In the genomic region with DNA sequence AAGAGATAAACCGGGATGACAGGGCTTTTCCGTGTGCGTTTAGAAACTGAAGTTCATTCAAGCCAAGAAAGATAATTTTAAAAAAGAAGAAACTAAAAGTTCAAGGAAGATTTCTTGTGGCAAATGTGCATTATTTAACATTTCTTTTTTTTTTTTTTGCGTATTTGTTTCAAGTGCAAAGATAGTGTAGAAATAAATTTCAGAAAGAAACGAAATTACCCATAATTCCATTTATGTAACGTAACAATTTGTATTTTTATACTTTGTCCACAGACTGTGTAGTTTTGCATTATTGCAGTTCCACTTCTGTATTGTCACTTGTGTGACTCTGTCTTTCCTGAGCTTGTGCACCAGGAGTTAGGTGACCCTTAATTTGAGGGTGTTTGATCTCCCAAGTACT, we compare ENCODE assay signal across 1 cellular context.
TF ChIP-seq lines count a peak whose summit lies in the region.

No MANE protein-coding gene starts in this region.

TF ChIP-seq in HepG2, 621 proteins besides CTCF, POLR2A, EP300 and RAD21:
- TF ChIP-seq, protein P1, sequence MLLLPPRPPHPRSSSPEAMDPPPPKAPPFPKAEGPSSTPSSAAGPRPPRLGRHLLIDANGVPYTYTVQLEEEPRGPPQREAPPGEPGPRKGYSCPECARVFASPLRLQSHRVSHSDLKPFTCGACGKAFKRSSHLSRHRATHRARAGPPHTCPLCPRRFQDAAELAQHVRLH (CRISPR knock-in tag; IDR thresholded peaks at IDR 0.05; ENCODE audit: borderline replicate concordance, low read depth): no peak
- TF ChIP-seq CERS6 (CRISPR knock-in tag; IDR thresholded peaks at IDR 0.05) (no peak), ZNF503 (CRISPR knock-in tag; IDR thresholded peaks at IDR 0.05) (no peak), FOXP1 (IDR thresholded peaks at IDR 0.05) (no peak), FOXP1 (CRISPR knock-in tag; IDR thresholded peaks at IDR 0.05) (no peak), ADNP (CRISPR knock-in tag; IDR thresholded peaks at IDR 0.05) (no peak), SP1 (IDR thresholded peaks at IDR 0.05) (no peak), SP1 (CRISPR knock-in tag; IDR thresholded peaks at IDR 0.05) (no peak), ZC3H4 (CRISPR knock-in tag; IDR thresholded peaks at IDR 0.05; ENCODE audit: borderline replicate concordance) (no peak), HMGA1 (CRISPR knock-in tag; conservative IDR thresholded peaks at IDR 0.05) (no peak), XBP1 (CRISPR knock-in tag; IDR thresholded peaks at IDR 0.05) (no peak)
- TF ChIP-seq, protein P2, sequence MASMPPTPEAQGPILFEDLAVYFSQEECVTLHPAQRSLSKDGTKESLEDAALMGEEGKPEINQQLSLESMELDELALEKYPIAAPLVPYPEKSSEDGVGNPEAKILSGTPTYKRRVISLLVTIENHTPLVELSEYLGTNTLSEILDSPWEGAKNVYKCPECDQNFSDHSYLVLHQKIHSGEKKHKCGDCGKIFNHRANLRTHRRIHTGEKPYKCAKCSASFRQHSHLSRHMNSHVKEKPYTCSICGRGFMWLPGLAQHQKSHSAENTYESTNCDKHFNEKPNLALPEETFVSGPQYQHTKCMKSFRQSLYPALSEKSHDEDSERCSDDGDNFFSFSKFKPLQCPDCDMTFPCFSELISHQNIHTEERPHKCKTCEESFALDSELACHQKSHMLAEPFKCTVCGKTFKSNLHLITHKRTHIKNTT (CRISPR knock-in tag; IDR thresholded peaks at IDR 0.05): no peak
TF ChIP-seq in HepG2: peak in this region for 0.
